In genomic region chr15:89549138-89549537, GRCh38 we compare ENCODE assay signal across 12 cellular contexts. TPM values are rescaled to one million over a fixed set of nuclear protein-coding genes. Genes with fewer than 3 reads are reported as not detected.
"Had no signal": no experiment of that assay in that cellular context is flagged by ENCODE, and none has a peak within 500 bp of the region (broad histone marks: within the 10 kb centered on the region; RNA-seq: fewer than 3 reads in every experiment).

No MANE protein-coding gene starts in this region.

RNA-seq across cellular contexts. Expression of gene TICRR, which starts 26.1 kb away (rescaled TPM):
- total RNA-seq: ascending aorta had no signal

RNA-seq across cellular contexts. Expression of gene RHCG, which starts 52.8 kb away (rescaled TPM):
- total RNA-seq: activated naive CD4-positive, alpha-beta T cell treated with anti-CD3 and anti-CD28 coated beads for 36 hours; activated naive CD4-positive, alpha-beta T cell treated with anti-CD3 and anti-CD28 coated beads, Interleukin-2, amount 50 U/mL, for 72 hours; activated naive CD8-positive, alpha-beta T cell treated with anti-CD3 and anti-CD28 coated beads for 36 hours; activated naive CD8-positive, alpha-beta T cell treated with anti-CD3 and anti-CD28 coated beads, Interleukin-2, amount 10 ng/mL, durations not matched to agents 7 days and 5 days; activated T-cell treated with anti-CD3 and anti-CD28 coated beads, Interleukin-2, amount 50 U/mL, for 4 hours; activated T-cell treated with anti-CD3 and anti-CD28 coated beads, Interleukin-2, amount 50 U/mL, for 72 hours; activated T-helper 1 cell treated with anti-CD3 and anti-CD28 coated beads, Interleukin-12 subunit alpha, Interleukin-12 subunit beta, Interleukin-2, Interleukin-4 antibody, amounts not matched to agents 30 ng/mL and 10 ng/mL and 1 ng/mL, durations not matched to agents 14 hours and 24 hours and 36 hours; activated T-helper 17 cell treated with anti-CD3 and anti-CD28 coated beads, Interleukin-2, amount 50 U/mL, for 72 hours; activated T-helper 2 cell treated with anti-CD3 and anti-CD28 coated beads, Interferon-gamma antibody, Interleukin-2, Interleukin-4, amounts not matched to agents 10 μg/mL and 5 μg/mL and 100 μg/mL, durations not matched to agents 14 hours and 24 hours and 36 hours; aorta; cardiac muscle cell had no signal
